In the genomic region with DNA sequence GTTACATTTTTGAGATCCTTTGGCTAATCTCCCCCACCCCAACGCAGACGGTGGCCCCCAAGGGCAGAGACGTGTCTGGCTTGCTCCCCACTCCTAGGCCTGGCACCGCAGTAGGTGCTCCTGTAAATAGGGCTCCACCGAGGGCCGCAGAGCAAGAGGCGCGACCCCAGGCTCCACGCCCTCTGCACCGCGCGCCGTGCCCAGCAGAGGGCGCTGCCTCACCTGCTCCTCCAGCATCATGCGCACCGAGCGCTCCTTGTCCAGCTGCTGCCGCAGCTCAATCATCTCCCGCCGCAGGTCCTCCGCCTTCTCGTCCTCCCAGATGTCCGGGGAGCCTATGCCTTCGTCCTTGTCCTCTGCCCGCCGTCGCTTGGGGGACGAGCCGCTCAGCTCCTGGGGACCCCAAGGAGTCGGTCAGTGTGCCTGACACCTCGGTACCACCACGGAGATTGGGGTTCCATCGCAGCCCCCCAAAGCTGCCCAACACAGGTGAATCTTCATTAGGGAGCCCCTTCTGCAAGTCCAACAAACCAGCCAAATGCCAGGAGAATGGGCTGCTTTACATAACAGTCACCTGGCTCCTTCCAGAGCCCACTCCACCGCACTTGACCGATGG, we compare ENCODE assay signal across 8 cellular contexts. TPM values are rescaled to one million over a fixed set of nuclear protein-coding genes. Genes with fewer than 3 reads are reported as not detected.
A peak's percentile ranks its signal among the peaks of the same experiment; 100 is the strongest.
DNase-seq lines count a peak whose midpoint lies in the region; ATAC-seq and TF ChIP-seq lines count a peak whose summit lies in the region.

No MANE protein-coding gene starts in this region.

- peak in 4 of 5 donors; percentile 18 to 26 (median 23) for DNase-seq in CD4-positive, alpha-beta memory T cell
- DNase-seq in IMR-90 (peak; percentile 16), left ventricle myocardium superior (peak; percentile 64), NCI-H2171 (lab: John Stamatoyannopoulos, UW) (no peak)
- peak; percentile 62 for DNase-seq in activated T-cell treated with anti-CD3 and anti-CD28 coated beads, Interleukin-2, amount 50 U/mL, for 24 hours
- peak; percentile 32 for DNase-seq in stimulated activated CD4-positive, alpha-beta T cell treated with anti-CD3 and anti-CD28 coated beads, Interleukin-4, amount 100 ng/mL, for 24 hours

- peaks cover 8% of the 10 kb centered on the region for H3K9me1 ChIP-seq in IMR-90 (ENCODE audit: insufficient read depth, low read length)

- H3K4ac ChIP-seq in IMR-90 (ENCODE audit: low read depth, low read length): no peak overlapping the region

- no peak overlapping the region for H4K91ac ChIP-seq in IMR-90 (ENCODE audit: insufficient read depth, low read depth, low read length)

- H3K27ac Mint-ChIP-seq in CD4-positive, alpha-beta memory T cell: peak overlapping the region in 2 of 7 donors; percentile 16 to 65
- H3K27ac Mint-ChIP-seq in activated T-cell treated with anti-CD3 and anti-CD28 coated beads, Interleukin-2, amount 50 U/mL, for 24 hours: no peak overlapping the region

- H3K23ac ChIP-seq in IMR-90 (ENCODE audit: low read depth, low read length): no peak overlapping the region

- H3K4me2 ChIP-seq in IMR-90 (ENCODE audit: low read depth, low read length): no peak overlapping the region

- no peaks in the 10 kb centered on the region; the same call in 1 of the 2 replicates for H4K20me1 ChIP-seq in IMR-90 (ENCODE audit: insufficient read depth, low read length)

- H2AK5ac ChIP-seq in IMR-90 (ENCODE audit: low read depth, low read length): no peak overlapping the region; the same call in 1 of the 2 replicates

- TF ChIP-seq RAD21 in IMR-90 (IDR thresholded peaks at IDR 0.05; ENCODE audit: low read length): peak; percentile 63

- no peak overlapping the region for H3K4me3 Mint-ChIP-seq in CD4-positive, alpha-beta memory T cell
- H3K4me3 Mint-ChIP-seq in activated T-cell treated with anti-CD3 and anti-CD28 coated beads, Interleukin-2, amount 50 U/mL, for 24 hours: no peak overlapping the region

- ATAC-seq in IMR-90 (ENCODE audit: low read depth) (no peak), left ventricle myocardium superior (no peak), HG03039 (IDR thresholded peaks at IDR 0.05; ENCODE audit: unreplicated experiment) (no peak), HG03175 (IDR thresholded peaks at IDR 0.05; ENCODE audit: unreplicated experiment) (no peak)

- no peak overlapping the region for H4K5ac ChIP-seq in IMR-90 (ENCODE audit: low read depth, low read length)

- H4K8ac ChIP-seq in IMR-90 (ENCODE audit: low read depth in 2 of 2, low read length in 2 of 2): no peak overlapping the region

- H2BK5ac ChIP-seq in IMR-90 (ENCODE audit: low read depth, low read length, poor library complexity, severe bottlenecking): no peak overlapping the region

- H3K18ac ChIP-seq in IMR-90 (ENCODE audit: low read depth, low read length): no peak overlapping the region

- peaks cover 0 to 11% (median 4%) of the 10 kb centered on the region in 4 donors for H3K4me1 Mint-ChIP-seq in CD4-positive, alpha-beta memory T cell
- H3K4me1 Mint-ChIP-seq in activated T-cell treated with anti-CD3 and anti-CD28 coated beads, Interleukin-2, amount 50 U/mL, for 24 hours (ENCODE audit: low read depth): peaks cover 10% of the 10 kb centered on the region

- H3K4me1 ChIP-seq in CD4-positive, alpha-beta memory T cell (ENCODE audit: insufficient read depth, low read length): no peaks in the 10 kb centered on the region
- peaks cover 13% of the 10 kb centered on the region for H3K4me1 ChIP-seq in IMR-90 (ENCODE audit: control insufficient read depth, insufficient read depth, low read length)

- no TSS peak for BruUV-seq in IMR-90 (replicated peaks; lab: Mats Ljungman, UMichigan)

- H3K27me3 ChIP-seq in CD4-positive, alpha-beta memory T cell (ENCODE audit: insufficient read depth, low read length): no peaks in the 10 kb centered on the region
- no peaks in the 10 kb centered on the region for H3K27me3 ChIP-seq in IMR-90 (ENCODE audit: control insufficient read depth, insufficient read depth, low read length)

- POLR2A ChIA-PET in CD4-positive, alpha-beta memory T cell (lab: Charles Lee; ENCODE audit: partially characterized antibody): interaction anchor here (1.0 to 2.2 kb wide), 2 partner anchors 8 to 10 kb away, joined by 4 to 6 read pairs; no protein-coding TSS in a partner anchor
- POLR2A ChIA-PET in IMR-90 (lab: Charles Lee; ENCODE audit: unreplicated experiment): no interaction called here

- intact Hi-C loops in CD4-positive, alpha-beta memory T cell (cut with micrococcal nuclease): no loop called here
- intact Hi-C loops in IMR-90 (cut with micrococcal nuclease) (no loop called here), left ventricle myocardium superior (cut with micrococcal nuclease) (no loop called here)

- peak overlapping the region; percentile 24 for H2AK9ac ChIP-seq in IMR-90 (replicated peaks; ENCODE audit: low read depth, low read length, poor library complexity)

- dilution Hi-C loops in IMR-90 (cut with HindIII; ENCODE audit: low sequenced_read_pairs, unreplicated experiment): no loop called here

- in situ Hi-C loops in IMR-90 (cut with MboI; ENCODE audit: low sequenced_read_pairs): no loop called here

- H3K27me3 Mint-ChIP-seq in CD4-positive, alpha-beta memory T cell: no peaks in the 10 kb centered on the region
- H3K27me3 Mint-ChIP-seq in activated T-cell treated with anti-CD3 and anti-CD28 coated beads, Interleukin-2, amount 50 U/mL, for 24 hours: no peaks in the 10 kb centered on the region

- H3K4me3 ChIP-seq in CD4-positive, alpha-beta memory T cell (ENCODE audit: low read length in 2 of 2): no peak overlapping the region
- H3K4me3 ChIP-seq in IMR-90 (ENCODE audit: insufficient read depth, low read depth, low read length): no peak overlapping the region

- no peak overlapping the region for H3K27ac ChIP-seq in CD4-positive, alpha-beta memory T cell (ENCODE audit: low read depth, low read length)
- H3K27ac ChIP-seq in IMR-90 (ENCODE audit: insufficient read depth, low read length): no peak overlapping the region

- TF ChIP-seq CTCF in IMR-90 (conservative IDR thresholded peaks at IDR 0.05; ENCODE audit: low read depth, low read length): peak; percentile 46

- H3K14ac ChIP-seq in IMR-90 (replicated peaks; ENCODE audit: low read depth, low read length): no peak overlapping the region

- H2BK15ac ChIP-seq in IMR-90 (ENCODE audit: low read depth, low read length): no peak overlapping the region

- H3K79me1 ChIP-seq in IMR-90 (ENCODE audit: low read depth in 1 of 2, low read length in 2 of 2): peaks cover 18 to 40% of the 10 kb centered on the region in 2 experiments

- no peak overlapping the region for H2BK120ac ChIP-seq in IMR-90 (ENCODE audit: low read depth, low read length)

- H3K36me3 Mint-ChIP-seq in CD4-positive, alpha-beta memory T cell: peaks cover 6 to 21% of the 10 kb centered on the region in 2 donors
- H3K36me3 Mint-ChIP-seq in activated T-cell treated with anti-CD3 and anti-CD28 coated beads, Interleukin-2, amount 50 U/mL, for 24 hours (ENCODE audit: low read depth): peaks cover 73% of the 10 kb centered on the region

- H3K36me3 ChIP-seq in CD4-positive, alpha-beta memory T cell (ENCODE audit: insufficient read depth, low read length): peaks cover 10% of the 10 kb centered on the region
- H3K36me3 ChIP-seq in IMR-90 (ENCODE audit: control insufficient read depth, insufficient read depth, low read length): peaks cover 11% of the 10 kb centered on the region; the same call in 1 of the 2 replicates

- H3K9ac ChIP-seq in IMR-90 (ENCODE audit: low read depth, low read length): no peak overlapping the region

- no peak for TF ChIP-seq POLR2A in IMR-90 (IDR thresholded peaks at IDR 0.05; ENCODE audit: low read depth, low read length)

- H3K9me3 Mint-ChIP-seq in CD4-positive, alpha-beta memory T cell: no peaks in the 10 kb centered on the region
- H3K9me3 Mint-ChIP-seq in activated T-cell treated with anti-CD3 and anti-CD28 coated beads, Interleukin-2, amount 50 U/mL, for 24 hours: no peaks in the 10 kb centered on the region

- WGBS in IMR-90 (ENCODE audit: extremely low coverage in 2 of 2, insufficient read length in 1 of 2), 2 experiments: 79% methylated on average over 24 of the region's 35 CpGs; no CpG with 5 or more reads in 1 of the 2 experiments

- CTCF ChIA-PET in CD4-positive, alpha-beta memory T cell (lab: Charles Lee; ENCODE audit: partially characterized antibody): interaction anchor here (1.3 to 1.4 kb wide), 2 partner anchors 8 to 27 kb away, joined by 4 to 6 read pairs; no protein-coding TSS in a partner anchor
- CTCF ChIA-PET in IMR-90 (lab: Yijun Ruan, JAX): interaction anchor here (1.5 kb wide), 1 partner anchor 9 kb away, joined by 5 read pairs; no protein-coding TSS in a partner anchor

- H3K9me3 ChIP-seq in CD4-positive, alpha-beta memory T cell (ENCODE audit: control insufficient read depth in 1 of 2, low read length in 2 of 2): no peaks in the 10 kb centered on the region
- H3K9me3 ChIP-seq in IMR-90 (ENCODE audit: control insufficient read depth, insufficient read depth, low read length): no peaks in the 10 kb centered on the region

- no peak overlapping the region for H2BK20ac ChIP-seq in IMR-90 (ENCODE audit: low read depth, low read length)

- no peak overlapping the region for H2AFZ ChIP-seq in IMR-90 (replicated peaks; ENCODE audit: low read length, poor library complexity)

- H3K56ac ChIP-seq in IMR-90 (ENCODE audit: extremely low read depth, insufficient read depth, low read length): no peak overlapping the region

TF ChIP-seq in IMR-90, 13 proteins besides CTCF, POLR2A, EP300 and RAD21:
- TF ChIP-seq SMC3 (IDR thresholded peaks at IDR 0.05; ENCODE audit: low read depth, low read length): peak; percentile 64
- TF ChIP-seq RCOR1 (IDR thresholded peaks at IDR 0.05; ENCODE audit: insufficient replicate concordance, low read length): no peak
TF ChIP-seq in IMR-90: peak in this region for 1.

RNA-seq across cellular contexts. Expression of gene TFAP4, which starts 11.2 kb away (rescaled TPM):
- total RNA-seq in CD4-positive, alpha-beta memory T cell: 10 to 100 TPM; 25.2 to 27.3 TPM
- under 1 TPM; 0.59 to 1.00 TPM for polyA plus RNA-seq in CD4-positive, alpha-beta memory T cell
- total RNA-seq in IMR-90 (2012; rRNA removed): 7.3 and 7.8 TPM in 2 replicates
- 5.6 and 7.0 TPM in 2 replicates for polyA plus RNA-seq in IMR-90 (2012; rRNA removed)
- 3.0 and 5.3 TPM in 2 replicates for polyA plus RNA-seq in IMR-90 (2012; cell fraction: cytosol; rRNA removed)
- polyA plus RNA-seq in IMR-90 (2012; cell fraction: nucleus; rRNA removed; ENCODE audit: low replicate concordance): 6.5 and 10.4 TPM in 2 replicates
- 4.7 TPM for total RNA-seq in left ventricle myocardium superior

RNA-seq across cellular contexts. Expression of gene SRL, which starts 19.8 kb away (rescaled TPM):
- total RNA-seq in CD4-positive, alpha-beta memory T cell: not detected
- polyA plus RNA-seq in CD4-positive, alpha-beta memory T cell: not detected
- under 0.01 TPM in 1 of 2 replicates, not detected in the other for total RNA-seq in IMR-90 (2012; rRNA removed)
- polyA plus RNA-seq in IMR-90 (2012; rRNA removed): 0.04 and 0.14 TPM in 2 replicates
- 0.08 TPM in 2 replicates for polyA plus RNA-seq in IMR-90 (2012; cell fraction: cytosol; rRNA removed)
- polyA plus RNA-seq in IMR-90 (2012; cell fraction: nucleus; rRNA removed; ENCODE audit: low replicate concordance): 0.04 and 0.13 TPM in 2 replicates
- 426 TPM for total RNA-seq in left ventricle myocardium superior

RNA-seq across cellular contexts. Expression of gene GLIS2, which starts 54.2 kb away (rescaled TPM):
- under 1 TPM in 1 of 2 experiments, not detected in 1; 0.08 TPM for total RNA-seq in CD4-positive, alpha-beta memory T cell
- not detected for polyA plus RNA-seq in CD4-positive, alpha-beta memory T cell
- total RNA-seq in IMR-90 (2012; rRNA removed): 0.36 and 0.56 TPM in 2 replicates
- 8.4 and 9.0 TPM in 2 replicates for polyA plus RNA-seq in IMR-90 (2012; rRNA removed)
- 6.1 and 12.6 TPM in 2 replicates for polyA plus RNA-seq in IMR-90 (2012; cell fraction: cytosol; rRNA removed)
- polyA plus RNA-seq in IMR-90 (2012; cell fraction: nucleus; rRNA removed; ENCODE audit: low replicate concordance): 15.5 and 36.4 TPM in 2 replicates
- total RNA-seq in left ventricle myocardium superior: 16.6 TPM

Comparison
In these comparisons a context has a peak if more than half of its experiments do, and no peak if none do; other contexts are left out.
1. RNA of gene SRL, which starts 19.8 kb away (total RNA-seq): 426 TPM in left ventricle myocardium superior (single experiment); not detected in CD4-positive, alpha-beta memory T cell and under 0.01 TPM in IMR-90; every median in the first group is over 100 times any median in the second.
2. RNA of gene GLIS2, which starts 54.2 kb away (total RNA-seq): 16.6 TPM in left ventricle myocardium superior (single experiment); 0.36 to 0.56 TPM in IMR-90 and 0.08 TPM in CD4-positive, alpha-beta memory T cell; every median in the first group is over 10 times any median in the second.